In genomic region chr9:77474903-77475302, GRCh38 we compare ENCODE assay signal across 19 cellular contexts.
DNase-seq lines count a peak whose midpoint lies in the region; ATAC-seq lines count a peak whose summit lies in the region.
"Had no signal": no experiment of that assay in that cellular context is flagged by ENCODE, and none has a peak within 500 bp of the region (broad histone marks: within the 10 kb centered on the region; RNA-seq: fewer than 3 reads in every experiment).

No MANE protein-coding gene starts in this region.

- peaks cover 38% of the 10 kb centered on the region for H3K4me1 Mint-ChIP-seq in activated CD4-positive, alpha-beta T cell treated with anti-CD3 and anti-CD28 coated beads, Interleukin-2, amount 10 ng/mL, durations not matched to agents 7 days and 5 days
- H3K4me1 Mint-ChIP-seq in activated T-helper 17 cell treated with anti-CD3 and anti-CD28 coated beads, Interleukin-2, amount 50 U/mL, for 72 hours = peaks cover 17% of the 10 kb centered on the region
- H3K4me1 Mint-ChIP-seq in naive thymus-derived CD4-positive, alpha-beta T cell = peaks cover 7 to 37% (median 29%) of the 10 kb centered on the region in 7 donors

- intact Hi-C loops in naive thymus-derived CD4-positive, alpha-beta T cell (cut with micrococcal nuclease) = no loop called here

- H3K9me3 ChIP-seq in BLaER1 treated with 17β-estradiol and CSF1 and Interleukin-3, amounts not matched to agents 10 nM and 100 nM (replicated peaks in 1 of 11) = peaks cover 17 to 29% (median 24%) of the 10 kb centered on the region in 11 experiments
- no peaks in the 10 kb centered on the region for H3K9me3 ChIP-seq in naive thymus-derived CD4-positive, alpha-beta T cell (ENCODE audit: control insufficient read depth in 2 of 3, low read length in 3 of 3)
- H3K9me3 ChIP-seq: Peyer's patch had no signal

- H3K27ac Mint-ChIP-seq in activated CD4-positive, alpha-beta T cell treated with anti-CD3 and anti-CD28 coated beads, Interleukin-2, amount 10 ng/mL, durations not matched to agents 7 days and 5 days = peak overlapping the region; percentile 94
- peak overlapping the region; percentile 94 for H3K27ac Mint-ChIP-seq in activated T-helper 17 cell treated with anti-CD3 and anti-CD28 coated beads, Interleukin-2, amount 50 U/mL, for 72 hours
- H3K27ac Mint-ChIP-seq in naive thymus-derived CD4-positive, alpha-beta T cell = peak overlapping the region in 6 of 9 donors; percentile 65 to 95 (median 92)

- peaks cover 9% of the 10 kb centered on the region for H3K36me3 Mint-ChIP-seq in activated CD4-positive, alpha-beta T cell treated with anti-CD3 and anti-CD28 coated beads, Interleukin-2, amount 10 ng/mL, durations not matched to agents 7 days and 5 days (ENCODE audit: low read depth)
- H3K36me3 Mint-ChIP-seq in activated T-helper 17 cell treated with anti-CD3 and anti-CD28 coated beads, Interleukin-2, amount 50 U/mL, for 72 hours (ENCODE audit: low read depth) = no peaks in the 10 kb centered on the region
- peaks cover 0 to 13% (median 3%) of the 10 kb centered on the region in 5 donors for H3K36me3 Mint-ChIP-seq in naive thymus-derived CD4-positive, alpha-beta T cell

- no peaks in the 10 kb centered on the region for H3K27me3 Mint-ChIP-seq in activated CD4-positive, alpha-beta T cell treated with anti-CD3 and anti-CD28 coated beads, Interleukin-2, amount 10 ng/mL, durations not matched to agents 7 days and 5 days
- no peaks in the 10 kb centered on the region for H3K27me3 Mint-ChIP-seq in activated T-helper 17 cell treated with anti-CD3 and anti-CD28 coated beads, Interleukin-2, amount 50 U/mL, for 72 hours
- H3K27me3 Mint-ChIP-seq in naive thymus-derived CD4-positive, alpha-beta T cell = no peaks in the 10 kb centered on the region

- H3K4me1 ChIP-seq in BLaER1 treated with 17β-estradiol and CSF1 and Interleukin-3, amounts not matched to agents 10 nM and 100 nM = peaks cover 22 to 30% (median 25%) of the 10 kb centered on the region in 10 experiments
- peaks cover 0 to 19% of the 10 kb centered on the region in 2 donors for H3K4me1 ChIP-seq in naive thymus-derived CD4-positive, alpha-beta T cell (ENCODE audit: control insufficient read depth in 2 of 2, insufficient read depth in 2 of 2, low read length in 2 of 2)
- H3K4me1 ChIP-seq: Peyer's patch had no signal

- no peak overlapping the region for H3K4me3 Mint-ChIP-seq in activated CD4-positive, alpha-beta T cell treated with anti-CD3 and anti-CD28 coated beads, Interleukin-2, amount 10 ng/mL, durations not matched to agents 7 days and 5 days
- no peak overlapping the region for H3K4me3 Mint-ChIP-seq in activated T-helper 17 cell treated with anti-CD3 and anti-CD28 coated beads, Interleukin-2, amount 50 U/mL, for 72 hours
- H3K4me3 Mint-ChIP-seq in naive thymus-derived CD4-positive, alpha-beta T cell = peak overlapping the region in 1 of 10 donors; percentile 65

- no peaks in the 10 kb centered on the region for H3K36me3 ChIP-seq in BLaER1 treated with 17β-estradiol and CSF1 and Interleukin-3, amounts not matched to agents 10 nM and 100 nM
- no peaks in the 10 kb centered on the region for H3K36me3 ChIP-seq in naive thymus-derived CD4-positive, alpha-beta T cell (ENCODE audit: control insufficient read depth in 2 of 3, insufficient read depth in 3 of 3, low read length in 3 of 3)
- H3K36me3 ChIP-seq: Peyer's patch had no signal

- POLR2A ChIA-PET in activated CD4-positive, alpha-beta T cell treated with anti-CD3 and anti-CD28 coated beads, Interleukin-2, amount 10 ng/mL, durations not matched to agents 7 days and 5 days (lab: Charles Lee) = no interaction called here
- POLR2A ChIA-PET in naive thymus-derived CD4-positive, alpha-beta T cell (lab: Charles Lee) = no interaction called here

- H3K27ac ChIP-seq in BLaER1 treated with 17β-estradiol and CSF1 and Interleukin-3, amounts not matched to agents 10 nM and 100 nM = peak overlapping the region in 9 of 11 experiments; percentile 41 to 75 (median 68); a peak in 11 of 22 replicates
- H3K27ac ChIP-seq in naive thymus-derived CD4-positive, alpha-beta T cell (ENCODE audit: low read depth, low read length) = no peak overlapping the region
- H3K27ac ChIP-seq: Peyer's patch had no signal

- no peak overlapping the region for H3K4me3 ChIP-seq in BLaER1 treated with 17β-estradiol and CSF1 and Interleukin-3, amounts not matched to agents 10 nM and 100 nM
- H3K4me3 ChIP-seq in naive thymus-derived CD4-positive, alpha-beta T cell (ENCODE audit: low read length) = no peak overlapping the region
- H3K4me3 ChIP-seq: K562, Peyer's patch had no signal

- no peaks in the 10 kb centered on the region for H3K27me3 ChIP-seq in BLaER1 treated with 17β-estradiol and CSF1 and Interleukin-3, amounts not matched to agents 10 nM and 100 nM
- no peaks in the 10 kb centered on the region for H3K27me3 ChIP-seq in naive thymus-derived CD4-positive, alpha-beta T cell (ENCODE audit: control insufficient read depth in 2 of 2, insufficient read depth in 2 of 2, low read length in 2 of 2)
- H3K27me3 ChIP-seq: Peyer's patch had no signal

- peak overlapping the region in 5 of 11 experiments; percentile 52 to 79 (median 72); a peak in 8 of 22 replicates for H3K4me2 ChIP-seq in BLaER1 treated with 17β-estradiol and CSF1 and Interleukin-3, amounts not matched to agents 10 nM and 100 nM

- no peak for ATAC-seq in activated T-helper 17 cell treated with anti-CD3 and anti-CD28 coated beads, Interleukin-2, amount 50 U/mL, for 72 hours (replicated peaks)
- no peak for ATAC-seq in naive thymus-derived CD4-positive, alpha-beta T cell
- ATAC-seq in HG02571 (IDR thresholded peaks at IDR 0.05; ENCODE audit: unreplicated experiment) (no peak), GM18858 (IDR thresholded peaks at IDR 0.05; ENCODE audit: unreplicated experiment) (no peak)
- ATAC-seq: K562 had no signal

- no peaks in the 10 kb centered on the region for H4K20me1 ChIP-seq in BLaER1 treated with 17β-estradiol and CSF1 and Interleukin-3, amounts not matched to agents 10 nM and 100 nM

- DNase-seq in activated CD4-positive, alpha-beta T cell treated with anti-CD3 and anti-CD28 coated beads, Interleukin-2, amount 10 ng/mL, durations not matched to agents 7 days and 5 days = no peak
- DNase-seq in activated CD4-positive, alpha-beta T cell treated with anti-CD3 and anti-CD28 coated beads, Interleukin-2, amount 50 U/mL, for 1 hour = no peak
- no peak for DNase-seq in naive thymus-derived CD4-positive, alpha-beta T cell
- DNase-seq: 8988T, C1 segment of cervical spinal cord, EL, GF-D8, MM.1S, NCI-H1048, NCI-H1417 treated with DMSO at 0.1 percent for 48 hours, NCI-H187, NCI-H446, NCI-H526, Peyer's patch had no signal

- H3K9me3 Mint-ChIP-seq in activated CD4-positive, alpha-beta T cell treated with anti-CD3 and anti-CD28 coated beads, Interleukin-2, amount 10 ng/mL, durations not matched to agents 7 days and 5 days = peaks cover 8% of the 10 kb centered on the region
- no peaks in the 10 kb centered on the region for H3K9me3 Mint-ChIP-seq in activated T-helper 17 cell treated with anti-CD3 and anti-CD28 coated beads, Interleukin-2, amount 50 U/mL, for 72 hours
- peaks cover 0 to 12% (median 5%) of the 10 kb centered on the region in 11 donors for H3K9me3 Mint-ChIP-seq in naive thymus-derived CD4-positive, alpha-beta T cell

- no peak overlapping the region for H3K9ac ChIP-seq in BLaER1 treated with 17β-estradiol and CSF1 and Interleukin-3, amounts not matched to agents 10 nM and 100 nM

- CTCF ChIA-PET in activated CD4-positive, alpha-beta T cell treated with anti-CD3 and anti-CD28 coated beads, Interleukin-2, amount 10 ng/mL, durations not matched to agents 7 days and 5 days (lab: Charles Lee) = interaction anchor here (1.8 kb wide), 1 partner anchor 8 kb away, joined by 4 read pairs; no protein-coding TSS in a partner anchor
- CTCF ChIA-PET in naive thymus-derived CD4-positive, alpha-beta T cell (lab: Charles Lee) = interaction anchor here (2.4 kb wide), 1 partner anchor 18 kb away, joined by 12 read pairs; no protein-coding TSS in a partner anchor
